In the genomic region with DNA sequence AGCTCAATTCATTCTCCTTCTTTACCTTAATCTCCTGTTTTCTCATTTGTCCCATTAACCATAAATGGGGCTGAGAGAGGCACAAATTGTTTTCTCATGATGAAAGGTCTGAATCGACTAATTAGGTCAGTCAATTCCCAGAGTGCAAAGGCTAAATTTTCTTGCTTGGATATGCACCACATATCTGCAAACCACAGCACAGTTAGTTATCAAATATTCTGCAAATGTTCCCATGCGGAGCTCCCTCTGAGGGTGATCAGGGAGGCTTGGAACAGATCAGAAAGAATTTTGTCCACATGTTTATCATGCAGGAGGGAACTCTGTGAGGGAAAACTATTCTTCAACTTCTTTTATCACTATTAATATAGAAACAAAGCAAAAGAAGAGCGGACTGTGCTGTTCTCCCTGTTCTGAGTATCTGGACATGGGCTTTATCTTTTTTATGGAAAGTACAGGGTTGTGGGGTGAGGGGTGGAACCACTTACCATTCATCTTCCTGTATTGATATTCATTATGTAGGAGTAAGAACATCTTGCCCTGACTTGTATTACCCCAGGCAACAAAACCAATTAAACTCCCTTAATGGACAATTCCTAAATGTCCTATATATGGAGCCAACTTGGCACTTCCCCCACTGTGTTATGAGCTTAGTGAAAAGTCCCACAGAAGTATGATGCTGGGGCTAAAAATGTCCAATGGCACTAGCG, we compare ENCODE assay signal across 15 cellular contexts.
DNase-seq lines count a peak whose midpoint lies in the region; FAIRE-seq and TF ChIP-seq lines count a peak whose summit lies in the region.
"Had no signal": no experiment of that assay in that cellular context is flagged by ENCODE, and none has a peak within 500 bp of the region (broad histone marks: within the 10 kb centered on the region; RNA-seq: fewer than 3 reads in every experiment).

No MANE protein-coding gene starts in this region.

- no peak overlapping the region for H3K4me3 ChIP-seq in choroid plexus epithelial cell (ENCODE audit: low read depth, low read length)
- H3K4me3 ChIP-seq in keratinocyte (ENCODE audit: control insufficient read depth in 2 of 3, extremely low read depth in 1 of 3, insufficient read depth in 2 of 3, low read depth in 1 of 3, low read length in 3 of 3), result no peak overlapping the region
- no peak overlapping the region for H3K4me3 ChIP-seq in testis
- H3K4me3 ChIP-seq: coronary artery, SK-N-MC had no signal

- TF ChIP-seq CTCF in choroid plexus epithelial cell (conservative IDR thresholded peaks at IDR 0.05; ENCODE audit: low read depth, low read length), result no peak
- no peak for TF ChIP-seq CTCF in keratinocyte (optimal IDR thresholded peaks at IDR 0.05 in 1 of 3, IDR thresholded peaks at IDR 0.05 in 1 of 3, conservative IDR thresholded peaks at IDR 0.05 in 1 of 3; ENCODE audit: extremely low read depth in 1 of 3, insufficient read depth in 2 of 3, low read length in 3 of 3)
- TF ChIP-seq CTCF in testis (IDR thresholded peaks at IDR 0.05), result no peak

- H3K4me2 ChIP-seq in keratinocyte (ENCODE audit: control insufficient read depth, extremely low read depth, insufficient read depth, low read depth, low read length), result peak overlapping the region; percentile 44

- H3K9me1 ChIP-seq in keratinocyte (ENCODE audit: control insufficient read depth, extremely low read depth, insufficient read depth, low read length), result no peaks in the 10 kb centered on the region

- H3K9me3 ChIP-seq in keratinocyte (ENCODE audit: control insufficient read depth, low read depth, low read length) (no peaks in the 10 kb centered on the region), testis (no peaks in the 10 kb centered on the region)

- no peaks in the 10 kb centered on the region for H3K79me2 ChIP-seq in keratinocyte (ENCODE audit: control insufficient read depth, insufficient read depth, low read length)

- intact Hi-C loops in testis (cut with DNase I; ENCODE audit: low total_unique reads), result no loop called here

- dilution Hi-C loops in keratinocyte (cut with MboI; ENCODE audit: extremely low pct_ligation_motif_present, low sequenced_read_pairs), result no loop called here

- H3K27ac ChIP-seq in keratinocyte (ENCODE audit: control insufficient read depth, insufficient read depth, low read length), result peak overlapping the region; percentile 72
- H3K27ac ChIP-seq in testis, result peak overlapping the region; percentile 33 to 72
- H3K27ac ChIP-seq: coronary artery, SK-N-MC had no signal

- TF ChIP-seq POLR2A in testis (IDR thresholded peaks at IDR 0.05), result no peak

- peak; percentile 16 for DNase-seq in NCI-H446 treated with DMSO at 0.1 percent for 48 hours (lab: John Stamatoyannopoulos, UW)
- no peak for DNase-seq in NCI-H446 (lab: John Stamatoyannopoulos, UW)
- DNase-seq in choroid plexus epithelial cell (ENCODE audit: low read depth), result peak; percentile 89
- DNase-seq in keratinocyte (ENCODE audit: low read depth, low spot score), result peak; percentile 61
- peak; percentile 58 for DNase-seq in testis
- no peak for DNase-seq in stimulated activated CD4-positive, alpha-beta T cell treated with anti-CD3 and anti-CD28 coated beads, Interleukin-1b, Interleukin-23, amount 100 ng/mL, for 48 hours
- DNase-seq in RPMI8226, result no peak
- DNase-seq in NCI-H146 treated with DMSO at 0.1 percent for 48 hours (lab: John Stamatoyannopoulos, UW; ENCODE audit: unreplicated experiment), result no peak
- DNase-seq: 8988T; activated CD4-positive, alpha-beta T cell treated with anti-CD3 and anti-CD28 coated beads, Interleukin-2, amount 50 U/mL, for 48 hours; activated naive CD8-positive, alpha-beta T cell treated with anti-CD3 and anti-CD28 coated beads, Interleukin-2, amount 10 ng/mL, durations not matched to agents 7 days and 5 days; activated T-cell treated with anti-CD3 and anti-CD28 coated beads, Interleukin-2, amount 50 U/mL, for 4 hours had no signal

- H4K20me1 ChIP-seq in keratinocyte (ENCODE audit: control insufficient read depth, extremely low read depth, insufficient read depth, low read length), result no peaks in the 10 kb centered on the region

- H3K27me3 ChIP-seq in keratinocyte (ENCODE audit: control insufficient read depth, extremely low read depth, insufficient read depth, low read length) (no peaks in the 10 kb centered on the region), testis (no peaks in the 10 kb centered on the region)

- H3K9ac ChIP-seq in keratinocyte (ENCODE audit: control insufficient read depth, extremely low read depth, insufficient read depth, low read length), result peak overlapping the region; percentile 42

- peaks cover 0 to 4% of the 10 kb centered on the region in 2 experiments for H3K36me3 ChIP-seq in keratinocyte (ENCODE audit: control insufficient read depth in 2 of 2, extremely low read depth in 1 of 2, insufficient read depth in 2 of 2, low read length in 2 of 2)
- H3K36me3 ChIP-seq in testis (ENCODE audit: low read depth, missing control alignments), result no peaks in the 10 kb centered on the region

- peaks cover 24% of the 10 kb centered on the region for H3K4me1 ChIP-seq in keratinocyte (ENCODE audit: control insufficient read depth, extremely low read depth, insufficient read depth, low read length)
- peaks cover 22% of the 10 kb centered on the region for H3K4me1 ChIP-seq in testis

- peak; percentile 92 for FAIRE-seq in keratinocyte (lab: Jason Lieb, UNC)
- FAIRE-seq: TTC549 had no signal

- WGBS in testis, 2 donors, result 32 to 39% methylated on average over 4 of the region's 4 CpGs

- peak overlapping the region; percentile 42 for H2AFZ ChIP-seq in keratinocyte (ENCODE audit: control insufficient read depth, low read length)

Comparison
In these comparisons a context has a peak if more than half of its experiments do, and no peak if none do; other contexts are left out.
1. DNase-seq: peak in NCI-H446 treated with DMSO at 0.1 percent for 48 hours (single experiment), choroid plexus epithelial cell (single experiment), keratinocyte (single experiment) and testis (single experiment); none in NCI-H446 (0 of 2), stimulated activated CD4-positive, alpha-beta T cell treated with anti-CD3 and anti-CD28 coated beads, Interleukin-1b, Interleukin-23, amount 100 ng/mL, for 48 hours (single experiment), RPMI8226 (single experiment) and NCI-H146 treated with DMSO at 0.1 percent for 48 hours (single experiment).